2 cellular contexts compared by ENCODE assay signal in genomic region chr7:122681186-122681585, GRCh38. TPM values are rescaled to one million over a fixed set of nuclear protein-coding genes. Genes with fewer than 3 reads are reported as not detected.
"Had no signal": no experiment of that assay in that cellular context is flagged by ENCODE, and none has a peak within 500 bp of the region (broad histone marks: within the 10 kb centered on the region; RNA-seq: fewer than 3 reads in every experiment).

No MANE protein-coding gene starts in this region.

RNA-seq across cellular contexts. Expression of gene RNF133, which starts 17.7 kb away (rescaled TPM):
- total RNA-seq: G401, GM12878 had no signal

RNA-seq across cellular contexts. Expression of gene RNF148, which starts 21.5 kb away (rescaled TPM):
- total RNA-seq: G401 had no signal
